In genomic region chr4:75727073-75727472, GRCh38 we compare ENCODE assay signal across 11 cellular contexts. TPM values are rescaled to one million over a fixed set of nuclear protein-coding genes. Genes with fewer than 3 reads are reported as not detected.
A peak's percentile ranks its signal among the peaks of the same experiment; 100 is the strongest.
DNase-seq lines count a peak whose midpoint lies in the region; ATAC-seq, FAIRE-seq and TF ChIP-seq lines count a peak whose summit lies in the region.
"Had no signal": no experiment of that assay in that cellular context is flagged by ENCODE, and none has a peak within 500 bp of the region (broad histone marks: within the 10 kb centered on the region; RNA-seq: fewer than 3 reads in every experiment).

No MANE protein-coding gene starts in this region.

- intact Hi-C loops in Caco-2 (cut with micrococcal nuclease; ENCODE audit: unreplicated experiment) (no loop called here), endothelial cell of umbilical vein (cut with micrococcal nuclease) (no loop called here), sigmoid colon (cut with DNase I) (no loop called here)

- H3K9me3 ChIP-seq in Caco-2 (no peaks in the 10 kb centered on the region), OCI-LY1 (ENCODE audit: low read length) (no peaks in the 10 kb centered on the region), endothelial cell of umbilical vein (replicated peaks; ENCODE audit: control insufficient read depth, insufficient read depth, low read length) (no peaks in the 10 kb centered on the region), sigmoid colon (no peaks in the 10 kb centered on the region)
- H3K9me3 ChIP-seq: neutrophil had no signal

- dilution Hi-C loops in endothelial cell of umbilical vein (cut with MboI; ENCODE audit: extremely low pct_ligation_motif_present, low sequenced_read_pairs) = no loop called here

- H3K4me1 Mint-ChIP-seq in Caco-2 (ENCODE audit: low read depth, unreplicated experiment) = peaks cover 15% of the 10 kb centered on the region

- peaks cover 17% of the 10 kb centered on the region for H3K36me3 Mint-ChIP-seq in Caco-2 (ENCODE audit: insufficient read depth, unreplicated experiment)

- TF ChIP-seq POLR2A in endothelial cell of umbilical vein (IDR thresholded peaks at IDR 0.05; ENCODE audit: low read depth, low read length) (no peak), sigmoid colon (IDR thresholded peaks at IDR 0.05) (no peak)

- H3K27ac Mint-ChIP-seq in Caco-2 (ENCODE audit: unreplicated experiment) = no peak overlapping the region

- H3K9me1 ChIP-seq in endothelial cell of umbilical vein (replicated peaks; ENCODE audit: control insufficient read depth, extremely low read depth, insufficient read depth, low read length) = no peaks in the 10 kb centered on the region

- H3K4me3 Mint-ChIP-seq in Caco-2 (ENCODE audit: unreplicated experiment) = peak overlapping the region; percentile 34

- POLR2A ChIA-PET in Caco-2 (lab: Charles Lee) (no interaction called here), endothelial cell of umbilical vein (lab: Charles Lee) (interaction anchor here (1.1 to 4.8 kb wide), 2 partner anchors 19 to 24 kb away, joined by 5 to 54 read pairs; no protein-coding TSS in a partner anchor)

- H3K27me3 ChIP-seq in Caco-2 (replicated peaks; ENCODE audit: control insufficient read depth, insufficient read depth, low read length) = no peaks in the 10 kb centered on the region
- no peaks in the 10 kb centered on the region for H3K27me3 ChIP-seq in OCI-LY1 (ENCODE audit: insufficient read depth, low read length)
- H3K27me3 ChIP-seq in endothelial cell of umbilical vein (ENCODE audit: control insufficient read depth in 2 of 2, insufficient read depth in 2 of 2, low read length in 2 of 2) = no peaks in the 10 kb centered on the region
- H3K27me3 ChIP-seq in sigmoid colon = no peaks in the 10 kb centered on the region
- H3K27me3 ChIP-seq: neutrophil had no signal

- H3K4me2 ChIP-seq in OCI-LY1 (ENCODE audit: low read length) (peak overlapping the region; percentile 58), endothelial cell of umbilical vein (ENCODE audit: insufficient read depth, low read length) (peak overlapping the region; percentile 69)

- WGBS in sigmoid colon, 2 donors = 73 to 81% methylated on average over 1 of the region's 1 CpG

- no peak overlapping the region for H2AFZ ChIP-seq in OCI-LY1 (ENCODE audit: low read length)
- H2AFZ ChIP-seq in endothelial cell of umbilical vein (ENCODE audit: low read depth, low read length) = no peak overlapping the region

- DNase-seq in Caco-2 = no peak
- DNase-seq in endothelial cell of umbilical vein (ENCODE audit: low read depth, low spot score) = no peak
- DNase-seq in sigmoid colon = no peak
- no peak for DNase-seq in AG08395 (ENCODE audit: low spot score)
- no peak for DNase-seq in effector CD4-positive, alpha-beta T cell
- no peak for DNase-seq in RCC 7860 (ENCODE audit: low spot score)
- DNase-seq: GOT3, NCI-H774 had no signal

- H3K4me1 ChIP-seq in Caco-2 (peaks cover 18% of the 10 kb centered on the region; the same call in 1 of the 2 replicates), OCI-LY1 (ENCODE audit: insufficient read depth, low read length, severe bottlenecking) (peaks cover 59% of the 10 kb centered on the region), endothelial cell of umbilical vein (ENCODE audit: control insufficient read depth, extremely low read depth, insufficient read depth, low read length) (peaks cover 33% of the 10 kb centered on the region), sigmoid colon (peaks cover 0 to 77% (median 61%) of the 10 kb centered on the region in 4 donors)

- H3K4me3 ChIP-seq in Caco-2 (ENCODE audit: low read depth, low read length) = no peak overlapping the region
- peak overlapping the region; percentile 21 for H3K4me3 ChIP-seq in OCI-LY1 (ENCODE audit: low read depth, low read length, poor library complexity, severe bottlenecking)
- H3K4me3 ChIP-seq in endothelial cell of umbilical vein (replicated peaks in 1 of 3; ENCODE audit: insufficient read depth in 1 of 3, low read depth in 1 of 3, low read length in 3 of 3) = peak overlapping the region in 2 of 3 experiments; percentile 9 to 94
- peak overlapping the region in 1 of 4 donors; percentile 94 for H3K4me3 ChIP-seq in sigmoid colon

- no peak for FAIRE-seq in endothelial cell of umbilical vein (lab: Jason Lieb, UNC)
- no peak for FAIRE-seq in RCC 7860 (lab: Jason Lieb, UNC)

- no TSS peak for BruUV-seq in Caco-2 (replicated peaks; lab: Mats Ljungman, UMichigan)
- no TSS peak for BruUV-seq in endothelial cell of umbilical vein (replicated peaks; lab: Mats Ljungman, UMichigan)

- no peaks in the 10 kb centered on the region for H4K20me1 ChIP-seq in OCI-LY1 (ENCODE audit: insufficient read depth, low read length)
- no peaks in the 10 kb centered on the region for H4K20me1 ChIP-seq in endothelial cell of umbilical vein (replicated peaks; ENCODE audit: control insufficient read depth, extremely low read depth, insufficient read depth, low read length)

- H3K79me2 ChIP-seq in OCI-LY1 (ENCODE audit: insufficient read depth, low read length) (peaks cover 24% of the 10 kb centered on the region; the same call in 1 of the 2 replicates), endothelial cell of umbilical vein (ENCODE audit: control insufficient read depth, insufficient read depth, low read length) (peaks cover 61% of the 10 kb centered on the region)

- no peak for ATAC-seq in GM21737 (IDR thresholded peaks at IDR 0.05; ENCODE audit: unreplicated experiment)

- peak overlapping the region; percentile 4; the same call in 1 of the 2 replicates for H3K9ac ChIP-seq in OCI-LY1 (ENCODE audit: low read length)
- H3K9ac ChIP-seq in endothelial cell of umbilical vein (replicated peaks; ENCODE audit: extremely low read depth, insufficient read depth, low read length) = no peak overlapping the region

- no peaks in the 10 kb centered on the region for H3K36me3 ChIP-seq in Caco-2 (ENCODE audit: control insufficient read depth, insufficient read depth, low read length)
- H3K36me3 ChIP-seq in OCI-LY1 (ENCODE audit: insufficient read depth, low read length) = no peaks in the 10 kb centered on the region
- H3K36me3 ChIP-seq in endothelial cell of umbilical vein (ENCODE audit: control insufficient read depth in 2 of 2, extremely low read depth in 1 of 2, insufficient read depth in 2 of 2, low read length in 2 of 2) = no peaks in the 10 kb centered on the region
- no peaks in the 10 kb centered on the region for H3K36me3 ChIP-seq in sigmoid colon
- H3K36me3 ChIP-seq: neutrophil had no signal

- TF ChIP-seq EP300 in sigmoid colon (IDR thresholded peaks at IDR 0.05) = peak in 1 of 4 donors; percentile 37

- peak overlapping the region; percentile 19 for H3K27ac ChIP-seq in OCI-LY1 (ENCODE audit: low read depth, low read length, poor library complexity, severe bottlenecking)
- no peak overlapping the region for H3K27ac ChIP-seq in endothelial cell of umbilical vein (ENCODE audit: insufficient read depth, low read depth, low read length)
- H3K27ac ChIP-seq in sigmoid colon = peak overlapping the region; percentile 96 to 99 (median 98)
- H3K27ac ChIP-seq: neutrophil had no signal

- no peaks in the 10 kb centered on the region for H3K9me3 Mint-ChIP-seq in Caco-2 (ENCODE audit: unreplicated experiment)

- H3K9me2 ChIP-seq in OCI-LY1 (ENCODE audit: low read depth, low read length) = no peaks in the 10 kb centered on the region

- CTCF ChIA-PET in Caco-2 (lab: Charles Lee) (no interaction called here), endothelial cell of umbilical vein (lab: Charles Lee) (interaction anchor here (1.2 to 1.6 kb wide), 4 partner anchors 18 to 121 kb away, joined by 3 to 7 read pairs (median 4); partner anchors contain the start of gene G3BP2)

- no peaks in the 10 kb centered on the region for H3F3A ChIP-seq in OCI-LY1 (ENCODE audit: insufficient read depth, low read length)

- no peak for TF ChIP-seq CTCF in Caco-2 (IDR thresholded peaks at IDR 0.05; ENCODE audit: insufficient read depth in 1 of 2, low read depth in 1 of 2, low read length in 1 of 2, severe bottlenecking in 1 of 2, unreplicated experiment in 1 of 2)
- TF ChIP-seq CTCF in OCI-LY1 (IDR thresholded peaks at IDR 0.05; ENCODE audit: low read length) = no peak
- TF ChIP-seq CTCF in endothelial cell of umbilical vein (IDR thresholded peaks at IDR 0.05; ENCODE audit: extremely low read depth in 1 of 2, insufficient read depth in 1 of 2, low read depth in 1 of 2, low read length in 2 of 2) = no peak
- TF ChIP-seq CTCF in sigmoid colon (IDR thresholded peaks at IDR 0.05) = no peak

- H3K27me3 Mint-ChIP-seq in Caco-2 (ENCODE audit: insufficient read depth, unreplicated experiment) = no peaks in the 10 kb centered on the region

TF ChIP-seq in endothelial cell of umbilical vein, 7 proteins besides CTCF, POLR2A, EP300 and RAD21:
- TF ChIP-seq, protein P1, sequence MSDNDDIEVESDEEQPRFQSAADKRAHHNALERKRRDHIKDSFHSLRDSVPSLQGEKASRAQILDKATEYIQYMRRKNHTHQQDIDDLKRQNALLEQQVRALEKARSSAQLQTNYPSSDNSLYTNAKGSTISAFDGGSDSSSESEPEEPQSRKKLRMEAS (IDR thresholded peaks at IDR 0.05; ENCODE audit: insufficient read depth, insufficient read length) = no peak
- TF ChIP-seq JUN (IDR thresholded peaks at IDR 0.05; ENCODE audit: borderline replicate concordance, insufficient read depth, insufficient read length, low read depth) = no peak
- no peak for TF ChIP-seq FOS (IDR thresholded peaks at IDR 0.05; ENCODE audit: borderline replicate concordance, insufficient read depth, low read length)

RNA-seq across cellular contexts. Expression of gene USO1, which starts 2.7 kb away (rescaled TPM):
- total RNA-seq in Caco-2 (2022) (55.4 and 59.7 TPM in 2 replicates), endothelial cell of umbilical vein (60.2 and 66.0 TPM in 2 replicates), sigmoid colon (10 to 100 TPM; 66.5 to 99.4 (median 77.6) TPM)
- polyA plus RNA-seq in endothelial cell of umbilical vein (24.4 and 29.1 TPM in 2 replicates), sigmoid colon (10 to 100 TPM; 21.0 to 30.6 (median 21.6) TPM)
- 33.9 and 37.3 TPM in 2 replicates for polyA plus RNA-seq in endothelial cell of umbilical vein (2011; cell fraction: cytosol; rRNA removed)
- 42.4 and 56.8 TPM in 2 replicates for polyA plus RNA-seq in endothelial cell of umbilical vein (2011; cell fraction: nucleus; rRNA removed)
- 46.6 and 56.1 TPM in 2 replicates for polyA plus RNA-seq in endothelial cell of umbilical vein (2012)
- 44.6 and 46.5 TPM in 2 replicates for polyA minus RNA-seq in endothelial cell of umbilical vein
- polyA minus RNA-seq in endothelial cell of umbilical vein (2011; cell fraction: cytosol; rRNA and poly(A)+ RNA removed) = 16.1 TPM
- polyA minus RNA-seq in endothelial cell of umbilical vein (2011; cell fraction: nucleus; rRNA and poly(A)+ RNA removed) = 30.4 and 44.7 TPM in 2 replicates

RNA-seq across cellular contexts. Expression of gene G3BP2, which starts 53.9 kb away (rescaled TPM):
- 187 TPM in 2 replicates for total RNA-seq in Caco-2 (2022)
- total RNA-seq in endothelial cell of umbilical vein = 180 and 194 TPM in 2 replicates
- polyA plus RNA-seq in endothelial cell of umbilical vein = 39.3 and 61.1 TPM in 2 replicates
- 69.4 and 70.4 TPM in 2 replicates for polyA plus RNA-seq in endothelial cell of umbilical vein (2011; cell fraction: cytosol; rRNA removed)
- polyA plus RNA-seq in endothelial cell of umbilical vein (2011; cell fraction: nucleus; rRNA removed) = 59.9 and 70.8 TPM in 2 replicates
- 112 and 140 TPM in 2 replicates for polyA plus RNA-seq in endothelial cell of umbilical vein (2012)
- 89.8 and 95.8 TPM in 2 replicates for polyA minus RNA-seq in endothelial cell of umbilical vein
- polyA minus RNA-seq in endothelial cell of umbilical vein (2011; cell fraction: cytosol; rRNA and poly(A)+ RNA removed) = 40.7 TPM
- polyA minus RNA-seq in endothelial cell of umbilical vein (2011; cell fraction: nucleus; rRNA and poly(A)+ RNA removed) = 53.6 and 75.2 TPM in 2 replicates
- 100 to 1,000 TPM; 102 to 141 (median 119) TPM for total RNA-seq in sigmoid colon
- 10 to 100 TPM; 60.7 to 83.7 (median 61.7) TPM for polyA plus RNA-seq in sigmoid colon
